In the genomic region with DNA sequence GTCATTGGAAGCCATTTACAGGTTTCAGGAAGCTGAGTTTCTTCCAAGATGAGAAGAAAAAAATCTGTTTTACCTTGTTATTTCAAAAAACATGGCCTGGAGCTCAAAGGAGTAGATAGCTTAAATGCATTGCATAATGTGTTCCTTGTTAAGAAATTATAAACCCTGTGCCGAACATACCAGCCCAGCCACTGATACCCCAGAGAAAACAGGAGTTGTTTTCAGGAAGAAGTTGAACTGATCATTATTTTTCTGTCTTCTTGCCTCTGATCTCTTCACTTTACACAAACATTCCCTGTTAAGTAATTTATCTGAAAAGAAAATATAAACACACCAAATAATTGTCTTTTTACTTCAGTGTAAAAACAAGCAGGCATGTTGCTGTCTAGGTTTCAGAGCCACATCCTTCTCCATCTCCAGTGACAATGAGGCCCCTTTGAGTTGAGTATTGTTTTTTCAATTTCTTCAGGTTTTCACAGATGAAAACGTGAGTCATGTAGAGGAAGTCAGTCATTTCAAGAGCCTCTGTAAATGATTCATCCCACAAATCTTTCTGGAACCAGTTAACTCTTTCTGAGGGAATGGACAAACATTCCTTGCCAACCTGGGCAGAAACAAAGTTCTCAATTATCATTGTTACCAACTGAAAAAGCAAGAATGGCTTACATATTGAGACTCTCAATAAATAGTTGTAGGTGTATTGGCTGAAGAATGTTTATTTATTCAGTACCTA, we compare ENCODE assay signal across 12 cellular contexts.
DNase-seq lines count a peak whose midpoint lies in the region; ATAC-seq and TF ChIP-seq lines count a peak whose summit lies in the region.
"Had no signal": no experiment of that assay in that cellular context is flagged by ENCODE, and none has a peak within 500 bp of the region (broad histone marks: within the 10 kb centered on the region; RNA-seq: fewer than 3 reads in every experiment).

No MANE protein-coding gene starts in this region.

- BruUV-seq in MCF 10A (replicated peaks; lab: Mats Ljungman, UMichigan) = TSS peak; percentile 92

- CTCF ChIA-PET in MCF 10A (lab: Yijun Ruan, JAX) = interaction anchor here (0.6 to 1.6 kb wide), 4 partner anchors 10 to 731 kb away, joined by 3 to 7 read pairs (median 4); no protein-coding TSS in a partner anchor

- H3K27ac Mint-ChIP-seq in MCF 10A (ENCODE audit: low read depth, unreplicated experiment) = peak overlapping the region; percentile 97
- no peak overlapping the region for H3K27ac Mint-ChIP-seq in T-helper 17 cell
- H3K27ac Mint-ChIP-seq: natural killer cell had no signal

- peaks cover 29% of the 10 kb centered on the region for H3K4me1 Mint-ChIP-seq in MCF 10A (ENCODE audit: insufficient read depth, unreplicated experiment)
- H3K4me1 Mint-ChIP-seq in T-helper 17 cell = no peaks in the 10 kb centered on the region
- H3K4me1 Mint-ChIP-seq: natural killer cell had no signal

- DNase-seq in MCF 10A (ENCODE audit: unreplicated experiment) = peak; percentile 80
- DNase-seq in breast epithelium (ENCODE audit: low spot score in 2 of 2) = no peak
- DNase-seq in RPMI7951 (ENCODE audit: low read depth) = peak; percentile 92
- peak; percentile 18 for DNase-seq in glomerular endothelial cell (ENCODE audit: extremely low read depth, low read depth, low spot score)
- no peak for DNase-seq in vagina (ENCODE audit: extremely low spot score in 2 of 2)
- DNase-seq in T-helper 17 cell = no peak
- DNase-seq: AML-193; effector CD4-positive, alpha-beta T cell; natural killer cell had no signal

- TF ChIP-seq POLR2A in breast epithelium (IDR thresholded peaks at IDR 0.05) (no peak), vagina (IDR thresholded peaks at IDR 0.05) (no peak)

- H3K36me3 Mint-ChIP-seq in MCF 10A (ENCODE audit: insufficient read depth, unreplicated experiment) (peaks cover 5% of the 10 kb centered on the region), T-helper 17 cell (ENCODE audit: low read depth) (no peaks in the 10 kb centered on the region)
- H3K36me3 Mint-ChIP-seq: natural killer cell had no signal

- H3K4me3 Mint-ChIP-seq in MCF 10A (ENCODE audit: unreplicated experiment) = peak overlapping the region; percentile 65
- no peak overlapping the region for H3K4me3 Mint-ChIP-seq in T-helper 17 cell
- H3K4me3 Mint-ChIP-seq: natural killer cell had no signal

- H3K9me3 ChIP-seq in breast epithelium (no peaks in the 10 kb centered on the region), vagina (no peaks in the 10 kb centered on the region), T-helper 17 cell (ENCODE audit: control insufficient read depth, low read length, poor library complexity, severe bottlenecking) (no peaks in the 10 kb centered on the region)

- no peak overlapping the region for H3K4me3 ChIP-seq in breast epithelium
- no peak overlapping the region for H3K4me3 ChIP-seq in vagina

- no peaks in the 10 kb centered on the region for H3K27me3 Mint-ChIP-seq in MCF 10A (ENCODE audit: insufficient read depth, unreplicated experiment)
- H3K27me3 Mint-ChIP-seq in T-helper 17 cell = no peaks in the 10 kb centered on the region

- ATAC-seq in HG03280 (IDR thresholded peaks at IDR 0.05; ENCODE audit: unreplicated experiment) = no peak
- no peak for ATAC-seq in HG02763 (IDR thresholded peaks at IDR 0.05; ENCODE audit: unreplicated experiment)
- no peak for ATAC-seq in T-helper 17 cell
- ATAC-seq: natural killer cell had no signal

- H3K27ac ChIP-seq in breast epithelium (no peak overlapping the region), vagina (no peak overlapping the region)
- H3K27ac ChIP-seq: HL-60 had no signal

- no peaks in the 10 kb centered on the region for H3K9me3 Mint-ChIP-seq in MCF 10A (ENCODE audit: unreplicated experiment)

- TF ChIP-seq CTCF in MCF 10A (IDR thresholded peaks at IDR 0.05; ENCODE audit: unreplicated experiment) = no peak
- TF ChIP-seq CTCF in breast epithelium (IDR thresholded peaks at IDR 0.05) = no peak
- no peak for TF ChIP-seq CTCF in vagina (IDR thresholded peaks at IDR 0.05)

- H3K27me3 ChIP-seq in breast epithelium = no peaks in the 10 kb centered on the region
- H3K27me3 ChIP-seq in vagina = no peaks in the 10 kb centered on the region

- H3K36me3 ChIP-seq in breast epithelium (no peaks in the 10 kb centered on the region), vagina (no peaks in the 10 kb centered on the region)

- H3K4me1 ChIP-seq in breast epithelium = no peaks in the 10 kb centered on the region
- H3K4me1 ChIP-seq in vagina = no peaks in the 10 kb centered on the region

- intact Hi-C loops in MCF 10A (cut with micrococcal nuclease) (loop anchor here (10.0 kb wide), 1 partner anchor 131 kb away; no protein-coding TSS in a partner anchor), breast epithelium (cut with DNase I; ENCODE audit: low total_unique reads) (no loop called here), vagina (cut with DNase I) (no loop called here)

- POLR2A ChIA-PET in MCF 10A (lab: Yijun Ruan, JAX) = interaction anchor here (0.6 to 1.0 kb wide), 3 partner anchors 9 to 1823 kb away, joined by 3 read pairs; no protein-coding TSS in a partner anchor

Comparison
In these comparisons a context has a peak if more than half of its experiments do, and no peak if none do; other contexts are left out.
1. DNase-seq: peak in MCF 10A (single experiment), RPMI7951 (single experiment) and glomerular endothelial cell (single experiment); none in breast epithelium (0 of 2), vagina (0 of 2) and T-helper 17 cell (0 of 3).